Comparison of ENCODE assay signal across 8 cellular contexts in the genomic region with DNA sequence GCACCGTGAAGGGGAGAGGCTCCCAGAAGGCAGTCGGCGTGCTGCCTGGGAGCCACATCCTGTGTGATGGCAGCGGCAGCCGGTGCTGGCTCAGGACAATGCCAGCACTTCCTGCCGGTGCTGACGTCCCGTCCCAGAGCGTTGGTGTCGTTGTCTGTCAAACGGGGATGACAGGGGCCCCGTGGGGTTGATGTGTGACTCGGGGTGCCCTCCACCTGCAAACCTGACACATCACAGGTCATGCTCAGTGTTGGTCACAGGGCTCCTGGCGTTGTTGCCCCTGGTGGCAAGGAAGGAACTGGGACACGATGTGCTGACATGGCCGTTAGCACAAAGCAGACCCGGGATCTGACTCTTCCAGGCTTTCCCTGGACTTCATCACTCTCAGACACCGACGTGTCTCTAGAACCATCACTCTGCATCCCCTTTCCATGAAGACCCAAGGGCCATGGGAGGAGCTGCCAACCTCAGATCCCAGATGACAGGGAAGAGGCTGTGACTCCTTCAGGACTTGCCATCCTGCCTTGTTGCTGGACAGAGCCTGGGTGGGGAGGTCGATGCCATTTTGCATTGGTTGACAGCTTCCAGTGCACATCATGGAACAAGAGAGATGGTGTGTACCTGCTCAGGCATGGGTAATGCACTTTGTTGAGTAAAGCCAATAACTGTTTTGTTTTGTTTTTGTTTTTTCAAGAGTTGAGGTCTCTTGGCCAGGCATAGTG. TPM values are rescaled to one million over a fixed set of nuclear protein-coding genes. Genes with fewer than 3 reads are reported as not detected.
DNase-seq lines count a peak whose midpoint lies in the region; ATAC-seq, FAIRE-seq and TF ChIP-seq lines count a peak whose summit lies in the region.

No MANE protein-coding gene starts in this region.

- H3K36me3 Mint-ChIP-seq in activated CD4-positive, alpha-beta T cell treated with anti-CD3 and anti-CD28 coated beads, Interleukin-2, amount 10 ng/mL, durations not matched to agents 7 days and 5 days (ENCODE audit: low read depth) = no peaks in the 10 kb centered on the region

- H3K27me3 Mint-ChIP-seq in activated CD4-positive, alpha-beta T cell treated with anti-CD3 and anti-CD28 coated beads, Interleukin-2, amount 10 ng/mL, durations not matched to agents 7 days and 5 days = no peaks in the 10 kb centered on the region

- no peak for TF ChIP-seq POLR2A in GM18505 (IDR thresholded peaks at IDR 0.05; ENCODE audit: borderline replicate concordance, extremely low read depth, insufficient read depth, insufficient read length)

- peak overlapping the region; percentile 78 for H3K27ac Mint-ChIP-seq in activated CD4-positive, alpha-beta T cell treated with anti-CD3 and anti-CD28 coated beads, Interleukin-2, amount 10 ng/mL, durations not matched to agents 7 days and 5 days

- no peak for FAIRE-seq in GM19239 (lab: Jason Lieb, UNC)

- H3K9me3 Mint-ChIP-seq in activated CD4-positive, alpha-beta T cell treated with anti-CD3 and anti-CD28 coated beads, Interleukin-2, amount 10 ng/mL, durations not matched to agents 7 days and 5 days = no peaks in the 10 kb centered on the region

- DNase-seq in GM19239 (ENCODE audit: insufficient read length, low spot score) = peak; percentile 48
- peak; percentile 68 for DNase-seq in activated CD4-positive, alpha-beta T cell treated with anti-CD3 and anti-CD28 coated beads, Interleukin-2, amount 10 ng/mL, durations not matched to agents 7 days and 5 days
- peak; percentile 17 for DNase-seq in effector CD8-positive, alpha-beta T cell (lab: John Stamatoyannopoulos, UW)
- peak; percentile 5 to 19 (median 12) for DNase-seq in stimulated activated CD4-positive, alpha-beta T cell treated with anti-CD3 and anti-CD28 coated beads, TNF-alpha, amount 100 ng/mL, for 4 hours (ENCODE audit: low read depth in 3 of 3)
- no peak for DNase-seq in Kasumi-1 (lab: John Stamatoyannopoulos, UW)
- DNase-seq in middle frontal gyrus (ENCODE audit: extremely low spot score, low spot score) = no peak
- no peak for DNase-seq in amniotic stem cell (lab: John Stamatoyannopoulos, UW)

- POLR2A ChIA-PET in activated CD4-positive, alpha-beta T cell treated with anti-CD3 and anti-CD28 coated beads, Interleukin-2, amount 10 ng/mL, durations not matched to agents 7 days and 5 days (lab: Charles Lee) = no interaction called here

- CTCF ChIA-PET in activated CD4-positive, alpha-beta T cell treated with anti-CD3 and anti-CD28 coated beads, Interleukin-2, amount 10 ng/mL, durations not matched to agents 7 days and 5 days (lab: Charles Lee) = interaction anchor here (0.8 to 1.2 kb wide), 2 partner anchors 21 to 40 kb away, joined by 3 to 5 read pairs; a partner anchor contains a TSS

- no peak overlapping the region for H3K4me3 Mint-ChIP-seq in activated CD4-positive, alpha-beta T cell treated with anti-CD3 and anti-CD28 coated beads, Interleukin-2, amount 10 ng/mL, durations not matched to agents 7 days and 5 days

- ATAC-seq in GM18505 (IDR thresholded peaks at IDR 0.05; ENCODE audit: unreplicated experiment) = no peak

- H3K4me1 Mint-ChIP-seq in activated CD4-positive, alpha-beta T cell treated with anti-CD3 and anti-CD28 coated beads, Interleukin-2, amount 10 ng/mL, durations not matched to agents 7 days and 5 days = peaks cover 13% of the 10 kb centered on the region

RNA-seq across cellular contexts. Expression of a gene that starts 21.5 kb away (rescaled TPM):
- total RNA-seq in activated CD4-positive, alpha-beta T cell treated with anti-CD3 and anti-CD28 coated beads, Interleukin-2, amount 10 ng/mL, durations not matched to agents 7 days and 5 days = under 1 TPM in 1 of 2 experiments, not detected in 1; 0.21 TPM

RNA-seq across cellular contexts. Expression of a gene that starts 34.7 kb away (rescaled TPM):
- total RNA-seq in activated CD4-positive, alpha-beta T cell treated with anti-CD3 and anti-CD28 coated beads, Interleukin-2, amount 10 ng/mL, durations not matched to agents 7 days and 5 days = 100 to 1,000 TPM; 118 to 128 TPM

Comparison
In these comparisons a context has a peak if more than half of its experiments do, and no peak if none do; other contexts are left out.
1. DNase-seq: peak in GM19239 (single experiment), activated CD4-positive, alpha-beta T cell treated with anti-CD3 and anti-CD28 coated beads, Interleukin-2, amount 10 ng/mL, durations not matched to agents 7 days and 5 days (single experiment), effector CD8-positive, alpha-beta T cell (single experiment) and stimulated activated CD4-positive, alpha-beta T cell treated with anti-CD3 and anti-CD28 coated beads, TNF-alpha, amount 100 ng/mL, for 4 hours (3 of 3); none in Kasumi-1 (0 of 2), middle frontal gyrus (single experiment) and amniotic stem cell (single experiment).